Comparison of ENCODE assay signal across 8 cellular contexts in genomic region chr2:241314181-241314932, GRCh38. TPM values are rescaled to one million over a fixed set of nuclear protein-coding genes. Genes with fewer than 3 reads are reported as not detected.
A peak's percentile ranks its signal among the peaks of the same experiment; 100 is the strongest.
DNase-seq lines count a peak whose midpoint lies in the region; ATAC-seq and TF ChIP-seq lines count a peak whose summit lies in the region.

No MANE protein-coding gene starts in this region.

- 10 to 12% methylated on average over 12 to 18 of the region's 18 CpGs for WGBS in endodermal cell (ENCODE audit: insufficient coverage in 1 of 2, insufficient read length in 1 of 2), 2 experiments

- peak overlapping the region; percentile 74 for H2AFZ ChIP-seq in neuron (ENCODE audit: low read depth, low read length)

- peak overlapping the region; percentile 99 for H3K9ac ChIP-seq in endodermal cell (ENCODE audit: extremely low read depth, low read length, poor library complexity, severe bottlenecking)

- H3K36me3 ChIP-seq in right atrium auricular region (no peaks in the 10 kb centered on the region), endodermal cell (ENCODE audit: control insufficient read depth, insufficient read depth, low read length) (peaks cover 24% of the 10 kb centered on the region), neuron (ENCODE audit: insufficient read depth, low read length) (peaks cover 8% of the 10 kb centered on the region)

- peaks cover 44% of the 10 kb centered on the region for H3K4me1 Mint-ChIP-seq in endodermal cell

- no peaks in the 10 kb centered on the region for H3K9me3 ChIP-seq in right atrium auricular region
- H3K9me3 ChIP-seq in endodermal cell (ENCODE audit: control insufficient read depth, low read length), result no peaks in the 10 kb centered on the region
- no peaks in the 10 kb centered on the region for H3K9me3 ChIP-seq in neuron (ENCODE audit: low read length)

- DNase-seq in right atrium auricular region (ENCODE audit: low spot score), result no peak
- DNase-seq in left cardiac atrium, result no peak
- DNase-seq in RPMI7951 (ENCODE audit: low read depth), result peak; percentile 15
- DNase-seq in endodermal cell, result no peak
- DNase-seq in G401 (ENCODE audit: low spot score), result no peak
- DNase-seq in middle frontal gyrus (ENCODE audit: extremely low spot score, low spot score), result no peak

- no peak for ATAC-seq in left cardiac atrium
- ATAC-seq in GM19328 (IDR thresholded peaks at IDR 0.05; ENCODE audit: unreplicated experiment), result no peak

- H3K27me3 ChIP-seq in right atrium auricular region (no peaks in the 10 kb centered on the region), endodermal cell (ENCODE audit: control insufficient read depth, insufficient read depth, low read length, poor library complexity, severe bottlenecking) (no peaks in the 10 kb centered on the region), neuron (ENCODE audit: insufficient read depth, low read length) (no peaks in the 10 kb centered on the region)

- H3K36me3 Mint-ChIP-seq in endodermal cell (ENCODE audit: low read depth), result peaks cover 17% of the 10 kb centered on the region

- H3K27ac ChIP-seq in right atrium auricular region, result peak overlapping the region; percentile 99
- H3K27ac ChIP-seq in endodermal cell (ENCODE audit: low read depth, low read length), result peak overlapping the region; percentile 98

- H3K9me3 Mint-ChIP-seq in endodermal cell, result no peaks in the 10 kb centered on the region

- H3K4me1 ChIP-seq in right atrium auricular region, result peaks cover 0 to 62% of the 10 kb centered on the region in 2 donors
- no peaks in the 10 kb centered on the region for H3K4me1 ChIP-seq in endodermal cell (ENCODE audit: control insufficient read depth, insufficient read depth, low read length)
- peaks cover 33% of the 10 kb centered on the region for H3K4me1 ChIP-seq in neuron (ENCODE audit: insufficient read depth, low read length)

- peak overlapping the region; percentile 93 for H3K27ac Mint-ChIP-seq in endodermal cell

- TF ChIP-seq CTCF in right atrium auricular region (IDR thresholded peaks at IDR 0.05) (no peak), endodermal cell (conservative IDR thresholded peaks at IDR 0.05) (no peak)

- H3K4me3 Mint-ChIP-seq in endodermal cell, result peak overlapping the region; percentile 95

- no peaks in the 10 kb centered on the region for H3K27me3 Mint-ChIP-seq in endodermal cell (ENCODE audit: insufficient read depth)

- in situ Hi-C loops in G401 (cut with HindIII; ENCODE audit: low sequenced_read_pairs), result no loop called here

- H3K4me3 ChIP-seq in right atrium auricular region (peak overlapping the region; percentile 82 to 91), endodermal cell (ENCODE audit: low read length) (peak overlapping the region; percentile 96), neuron (ENCODE audit: low read length) (peak overlapping the region; percentile 81)

- intact Hi-C loops in left cardiac atrium (cut with DNase I), result loop anchor here in 1 of 2 donors (5.0 kb wide), 1 partner anchor 37 kb away; no protein-coding TSS in a partner anchor

RNA-seq across cellular contexts. Expression of gene HDLBP, which starts 1.1 kb away (rescaled TPM):
- total RNA-seq in right atrium auricular region (100 to 1,000 TPM; 274 to 287 TPM), left cardiac atrium (100 to 1,000 TPM; 357 to 358 TPM), endodermal cell (100 to 1,000 TPM; 344 to 374 TPM)
- 403 and 467 TPM in 2 replicates for total RNA-seq in RPMI7951 (2014; rRNA removed; shearing (Covaris generic))
- polyA plus RNA-seq in endodermal cell (2013, experiment 1 of 2), result 216 TPM
- 217 TPM for polyA plus RNA-seq in endodermal cell (2013, experiment 2 of 2)
- total RNA-seq in G401 (2014; rRNA removed; shearing (Covaris generic)), result 386 and 442 TPM in 2 replicates

RNA-seq across cellular contexts. Expression of gene SEPTIN2, which starts 1.4 kb away (rescaled TPM):
- total RNA-seq in right atrium auricular region, result 100 to 1,000 TPM; 143 to 193 TPM
- 100 to 1,000 TPM; 194 to 328 TPM for total RNA-seq in left cardiac atrium
- 451 and 502 TPM in 2 replicates for total RNA-seq in RPMI7951 (2014; rRNA removed; shearing (Covaris generic))
- 100 to 1,000 TPM; 365 to 380 TPM for total RNA-seq in endodermal cell
- polyA plus RNA-seq in endodermal cell (2013, experiment 1 of 2), result 409 TPM
- 399 TPM for polyA plus RNA-seq in endodermal cell (2013, experiment 2 of 2)
- 339 and 438 TPM in 2 replicates for total RNA-seq in G401 (2014; rRNA removed; shearing (Covaris generic))

RNA-seq across cellular contexts. Expression of gene FARP2, which starts 41.7 kb away (rescaled TPM):
- total RNA-seq in right atrium auricular region (10 to 100 TPM; 11.1 to 21.5 TPM), left cardiac atrium (10 to 100 TPM; 18.1 to 28.3 TPM), endodermal cell (10 to 100 TPM; 36.4 to 51.4 TPM)
- 38.1 and 41.6 TPM in 2 replicates for total RNA-seq in RPMI7951 (2014; rRNA removed; shearing (Covaris generic))
- 31.1 TPM for polyA plus RNA-seq in endodermal cell (2013, experiment 1 of 2)
- polyA plus RNA-seq in endodermal cell (2013, experiment 2 of 2), result 31.1 TPM
- total RNA-seq in G401 (2014; rRNA removed; shearing (Covaris generic)), result 36.3 and 38.6 TPM in 2 replicates
